ENCODE assay signal across 26 cellular contexts in genomic region chr2:134367216-134367615, GRCh38.
A peak's percentile ranks its signal among the peaks of the same experiment; 100 is the strongest.
DNase-seq lines count a peak whose midpoint lies in the region; ATAC-seq and FAIRE-seq lines count a peak whose summit lies in the region.
"Had no signal": no experiment of that assay in that cellular context is flagged by ENCODE, and none has a peak within 500 bp of the region (broad histone marks: within the 10 kb centered on the region; RNA-seq: fewer than 3 reads in every experiment).

No MANE protein-coding gene starts in this region.

- H3K9me3 Mint-ChIP-seq in naive B cell: no peaks in the 10 kb centered on the region

- no peak overlapping the region for H3K4me3 Mint-ChIP-seq in naive B cell

- peaks cover 30 to 45% (median 33%) of the 10 kb centered on the region in 3 donors for H3K4me1 Mint-ChIP-seq in naive B cell

- H3K27me3 ChIP-seq in aorta (ENCODE audit: control insufficient read depth in 1 of 2, insufficient read depth in 2 of 2, low read length in 1 of 2): no peaks in the 10 kb centered on the region
- H3K27me3 ChIP-seq: right lobe of liver had no signal

- intact Hi-C loops in Right ventricle myocardium inferior (cut with DNase I): loop anchor here (2.0 to 5.0 kb wide), 2 partner anchors 105 to 248 kb away; no protein-coding TSS in a partner anchor
- intact Hi-C loops in cardiac septum (cut with DNase I): no loop called here
- intact Hi-C loops in aorta (cut with DNase I): no loop called here

- ATAC-seq in Right ventricle myocardium inferior: peak; percentile 20
- no peak for ATAC-seq in naive B cell (ENCODE audit: low read depth in 2 of 2)
- ATAC-seq in aorta (ENCODE audit: low FRiP score): peak; percentile 31
- no peak for ATAC-seq in activated CD4-positive, CD25-positive, alpha-beta regulatory T cell treated with anti-CD3 and anti-CD28 coated beads, Interleukin-2, amount 50 U/mL, for 24 hours
- ATAC-seq: esophagus mucosa had no signal

- 0 to 10% methylated on average over 2 of the region's 2 CpGs for WGBS in aorta, 2 donors

- DNase-seq in Right ventricle myocardium inferior (ENCODE audit: missing footprints): no peak
- no peak for DNase-seq in cardiac septum (ENCODE audit: low spot score)
- peak; percentile 62 for DNase-seq in fibroblast of gingiva (ENCODE audit: low read depth)
- DNase-seq in naive B cell: no peak
- DNase-seq in aorta: no peak
- no peak for DNase-seq in NCI-H146 treated with DMSO at 0.1 percent for 48 hours (lab: John Stamatoyannopoulos, UW; ENCODE audit: unreplicated experiment)
- no peak for DNase-seq in GM19239 (ENCODE audit: insufficient read length, low spot score)
- DNase-seq: 8988T; activated CD4-positive, alpha-beta T cell treated with anti-CD3 and anti-CD28 coated beads, Interleukin-2, amount 50 U/mL, for 48 hours; activated T-cell treated with anti-CD3 and anti-CD28 coated beads, Interleukin-2, amount 50 U/mL, for 48 hours; dermis blood vessel endothelial cell; EL; foreskin melanocyte; mesenchymal stem cell; NCI-H1092 treated with DMSO at 0.1 percent for 48 hours; NCI-H187 treated with DMSO at 0.1 percent for 48 hours; NCI-H2171 treated with DMSO at 0.1 percent for 48 hours; NCI-H510A; posterior cingulate gyrus; right lobe of liver; stimulated activated CD4-positive, alpha-beta T cell treated with anti-CD3 and anti-CD28 coated beads, Interleukin-4, amount 100 ng/mL, for 4 hours had no signal

- H3K36me3 ChIP-seq in aorta (ENCODE audit: control insufficient read depth in 1 of 2, insufficient read depth in 2 of 2, low read length in 1 of 2): peaks cover 0 to 4% of the 10 kb centered on the region in 2 donors
- H3K36me3 ChIP-seq: right lobe of liver had no signal

- H3K4me3 ChIP-seq in aorta (ENCODE audit: low read length in 2 of 2): no peak overlapping the region
- H3K4me3 ChIP-seq: right lobe of liver, SK-N-MC had no signal

- H3K27me3 Mint-ChIP-seq in naive B cell: no peaks in the 10 kb centered on the region

- peak overlapping the region in 5 of 6 donors; percentile 69 to 89 (median 83) for H3K27ac Mint-ChIP-seq in naive B cell

- no peaks in the 10 kb centered on the region for H3K9me3 ChIP-seq in aorta (ENCODE audit: control insufficient read depth, low read length)
- H3K9me3 ChIP-seq: right lobe of liver had no signal

- H3K4me1 ChIP-seq in aorta (ENCODE audit: control insufficient read depth in 1 of 2, insufficient read depth in 2 of 2, low read length in 2 of 2): peaks cover 3 to 5% of the 10 kb centered on the region in 2 donors

- peaks cover 28 to 29% of the 10 kb centered on the region in 2 donors for H3K36me3 Mint-ChIP-seq in naive B cell

- peak overlapping the region; percentile 0 to 76 for H3K27ac ChIP-seq in aorta (ENCODE audit: low read depth in 1 of 2, low read length in 2 of 2)
- H3K27ac ChIP-seq: right lobe of liver, RWPE1, SK-N-MC had no signal

- FAIRE-seq in GM19239 (lab: Jason Lieb, UNC): no peak
- FAIRE-seq: TTC549 had no signal

Comparison
In these comparisons a context has a peak if more than half of its experiments do, and no peak if none do; other contexts are left out.
1. ATAC-seq: peak in Right ventricle myocardium inferior (single experiment) and aorta (single experiment); none in naive B cell (0 of 2) and activated CD4-positive, CD25-positive, alpha-beta regulatory T cell treated with anti-CD3 and anti-CD28 coated beads, Interleukin-2, amount 50 U/mL, for 24 hours (0 of 2).